ENCODE assay signal across 1 cellular context in genomic region chr3:125039041-125039896, GRCh38.
TF ChIP-seq lines count a peak whose summit lies in the region.

No MANE protein-coding gene starts in this region.

TF ChIP-seq in IMR-90, 13 proteins besides CTCF, POLR2A, EP300 and RAD21:
- TF ChIP-seq RCOR1 (IDR thresholded peaks at IDR 0.05; ENCODE audit: insufficient replicate concordance, low read length) = no peak
- TF ChIP-seq FOS (IDR thresholded peaks at IDR 0.05; ENCODE audit: low read depth, low read length) = no peak
- TF ChIP-seq ELK1 (IDR thresholded peaks at IDR 0.05; ENCODE audit: borderline replicate concordance, low read depth, low read length) = no peak
- TF ChIP-seq MAFK (IDR thresholded peaks at IDR 0.05; ENCODE audit: low read depth, low read length) = no peak
- TF ChIP-seq RFX5 (IDR thresholded peaks at IDR 0.05; ENCODE audit: low read depth, low read length) = no peak
